Comparison of ENCODE assay signal across 36 cellular contexts in the genomic region with DNA sequence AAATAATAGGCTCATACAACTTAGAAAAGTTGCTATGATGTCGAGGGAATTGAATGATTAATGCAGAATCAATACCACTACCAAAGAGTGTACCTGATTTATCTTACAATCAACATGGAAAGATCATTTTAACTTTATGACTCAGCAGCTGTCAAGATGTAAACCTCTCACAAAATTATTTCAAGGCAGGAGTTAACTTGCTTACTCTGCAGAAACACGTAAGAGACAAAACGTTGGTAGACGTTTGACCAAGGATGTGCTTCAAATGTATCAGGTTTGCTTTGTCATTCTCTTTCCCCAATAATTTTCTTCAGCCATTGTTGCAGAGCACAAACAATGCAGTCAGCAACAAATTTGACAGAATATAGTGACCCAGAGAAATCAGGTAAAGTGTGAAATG.
"Had no signal": no experiment of that assay in that cellular context is flagged by ENCODE, and none has a peak within 500 bp of the region (broad histone marks: within the 10 kb centered on the region; RNA-seq: fewer than 3 reads in every experiment).

No MANE protein-coding gene starts in this region.

- H3K27me3 ChIP-seq: MG63 had no signal

- H3K9me3 ChIP-seq: MG63 had no signal

- H3K36me3 ChIP-seq: MG63 had no signal

- H3K4me3 ChIP-seq: MG63 had no signal

- DNase-seq: Karpas-422, Kasumi-1, MG63, MM.1S, MV-4-11, NCI-H1048, NCI-H1092, NCI-H1092 treated with DMSO at 0.1 percent for 48 hours, NCI-H1105, NCI-H1105 treated with DMSO at 0.1 percent for 48 hours, NCI-H1417, NCI-H1417 treated with DMSO at 0.1 percent for 48 hours, NCI-H1436, NCI-H1436 treated with DMSO at 0.1 percent for 48 hours, NCI-H146, NCI-H1694, NCI-H1694 treated with DMSO at 0.1 percent for 48 hours, NCI-H187, NCI-H187 treated with DMSO at 0.1 percent for 48 hours, NCI-H1930, NCI-H2029, NCI-H2029 treated with DMSO at 0.1 percent for 48 hours, NCI-H2081, NCI-H2081 treated with DMSO at 0.1 percent for 48 hours, NCI-H2107, NCI-H2171, NCI-H2171 treated with DMSO at 0.1 percent for 48 hours, NCI-H2227 treated with DMSO at 0.1 percent for 48 hours, NCI-H226, NCI-H345, NCI-H446, NCI-H446 treated with DMSO at 0.1 percent for 48 hours, NCI-H510A, NCI-H510A treated with DMSO at 0.1 percent for 48 hours, NCI-H524, NCI-H524 treated with DMSO at 0.1 percent for 48 hours had no signal
